In the genomic region with DNA sequence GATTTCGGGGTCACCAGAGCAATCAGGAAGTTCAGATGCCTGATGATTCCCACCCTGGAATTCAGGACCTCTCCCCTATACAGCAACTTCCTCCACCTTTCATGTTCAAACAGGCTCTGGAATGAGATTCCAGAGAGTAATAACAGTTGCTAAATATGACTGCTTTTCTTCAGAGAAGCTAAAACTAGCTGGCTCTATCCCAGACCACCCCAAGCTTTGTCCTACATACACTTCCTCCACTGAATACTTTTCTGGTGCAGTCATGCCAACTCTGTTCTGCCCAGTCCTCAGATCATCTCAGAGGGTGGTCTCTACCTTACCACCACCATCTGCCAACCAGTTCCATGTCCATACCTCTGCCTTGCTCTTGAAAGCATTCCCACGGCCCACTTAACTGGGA, we compare ENCODE assay signal across 8 cellular contexts. TPM values are rescaled to one million over a fixed set of nuclear protein-coding genes. Genes with fewer than 3 reads are reported as not detected.
"Had no signal": no experiment of that assay in that cellular context is flagged by ENCODE, and none has a peak within 500 bp of the region (broad histone marks: within the 10 kb centered on the region; RNA-seq: fewer than 3 reads in every experiment).

No MANE protein-coding gene starts in this region.

RNA-seq across cellular contexts. Expression of a gene that starts 27.2 kb away (rescaled TPM):
- total RNA-seq: left ventricle myocardium inferior; lung microvascular endothelial cell; mononuclear cell; myocyte; naive thymus-derived CD4-positive, alpha-beta T cell had no signal
- polyA plus RNA-seq: immature natural killer cell; naive thymus-derived CD4-positive, alpha-beta T cell had no signal

RNA-seq across cellular contexts. Expression of a gene that starts 52.0 kb away (rescaled TPM):
- total RNA-seq: left ventricle myocardium inferior, left ventricle myocardium superior, lower lobe of right lung, lung microvascular endothelial cell had no signal
- polyA plus RNA-seq: immature natural killer cell; naive thymus-derived CD4-positive, alpha-beta T cell had no signal
